ENCODE assay signal across 8 cellular contexts in the genomic region with DNA sequence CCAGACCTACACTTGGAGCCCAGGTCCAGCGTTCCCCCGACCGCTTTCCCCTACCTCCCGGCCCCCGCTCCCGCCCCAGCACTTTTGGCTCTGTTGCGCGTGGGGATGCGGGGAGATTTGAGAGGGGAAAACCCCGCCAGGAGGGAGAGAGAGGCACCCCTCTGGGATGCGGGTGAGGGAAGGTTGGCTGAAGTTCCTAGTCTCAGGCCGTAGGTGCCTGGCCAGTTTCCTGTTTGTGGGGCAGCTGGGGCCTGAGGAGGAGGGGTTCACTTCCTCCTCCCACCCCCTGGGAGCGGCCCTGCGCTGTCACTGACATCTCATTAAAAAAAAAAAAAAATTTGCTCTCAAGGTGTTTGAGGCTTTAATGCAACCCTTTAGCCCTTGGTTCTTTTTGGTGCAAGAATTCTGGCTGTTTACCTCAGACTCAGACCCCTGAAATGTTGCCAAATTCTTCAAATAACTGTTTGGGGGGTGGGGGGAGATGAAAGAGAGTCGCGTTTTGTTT.
DNase-seq lines count a peak whose midpoint lies in the region; ATAC-seq lines count a peak whose summit lies in the region.

No MANE protein-coding gene starts in this region.

- peaks cover 12% of the 10 kb centered on the region for H3K27me3 ChIP-seq in iPS DF 6.9 (ENCODE audit: control insufficient read depth, insufficient read depth, low read length)

- ATAC-seq in HG03432 (IDR thresholded peaks at IDR 0.05; ENCODE audit: unreplicated experiment), result peak; percentile 28
- ATAC-seq in HG03457 (IDR thresholded peaks at IDR 0.05; ENCODE audit: unreplicated experiment), result no peak

- H3K4me3 ChIP-seq in iPS DF 6.9 (ENCODE audit: low read length), result peak overlapping the region; percentile 71; the same call in 1 of the 2 replicates

- no peaks in the 10 kb centered on the region for H3K9me3 ChIP-seq in iPS DF 6.9 (ENCODE audit: control insufficient read depth, insufficient read depth, low read length)

- DNase-seq in activated CD4-positive, alpha-beta T cell treated with anti-CD3 and anti-CD28 coated beads for 4 hours, result peak; percentile 9 to 17
- DNase-seq in activated CD4-positive, alpha-beta T cell treated with anti-CD3 and anti-CD28 coated beads, Interleukin-2, amount 50 U/mL, for 4 hours, result no peak
- DNase-seq in activated gamma-delta T cell treated with anti-CD3 and anti-CD28 coated beads, Interleukin-2, amount 50 U/mL, for 16 hours (ENCODE audit: low read depth), result peak; percentile 8
- no peak for DNase-seq in iPS DF 6.9 (ENCODE audit: low read depth, low spot score)
- DNase-seq in stimulated activated CD8-positive, alpha-beta memory T cell treated with anti-CD3 and anti-CD28 coated beads, Interleukin-4, amount 100 ng/mL, for 48 hours, result peak; percentile 46
- DNase-seq in NCI-H1092 (lab: John Stamatoyannopoulos, UW), result no peak

- H3K27ac ChIP-seq in iPS DF 6.9 (ENCODE audit: low read length), result no peak overlapping the region

- H3K36me3 ChIP-seq in iPS DF 6.9 (ENCODE audit: control insufficient read depth, insufficient read depth, low read length), result no peaks in the 10 kb centered on the region

- WGBS in iPS DF 6.9 (ENCODE audit: insufficient coverage, insufficient read length), result no CpG with 5 or more reads among the region's 16 CpGs

- peaks cover 11% of the 10 kb centered on the region for H3K4me1 ChIP-seq in iPS DF 6.9 (ENCODE audit: control insufficient read depth, insufficient read depth, low read length)

Comparison
In these comparisons a context has a peak if more than half of its experiments do, and no peak if none do; other contexts are left out.
1. DNase-seq: peak in activated CD4-positive, alpha-beta T cell treated with anti-CD3 and anti-CD28 coated beads for 4 hours (2 of 2), activated gamma-delta T cell treated with anti-CD3 and anti-CD28 coated beads, Interleukin-2, amount 50 U/mL, for 16 hours (single experiment) and stimulated activated CD8-positive, alpha-beta memory T cell treated with anti-CD3 and anti-CD28 coated beads, Interleukin-4, amount 100 ng/mL, for 48 hours (single experiment); none in activated CD4-positive, alpha-beta T cell treated with anti-CD3 and anti-CD28 coated beads, Interleukin-2, amount 50 U/mL, for 4 hours (0 of 2), iPS DF 6.9 (single experiment) and NCI-H1092 (single experiment).